Comparison of ENCODE assay signal across 9 cellular contexts in genomic region chr19:34336781-34337271, GRCh38. TPM values are rescaled to one million over a fixed set of nuclear protein-coding genes. Genes with fewer than 3 reads are reported as not detected.
DNase-seq lines count a peak whose midpoint lies in the region; ATAC-seq and TF ChIP-seq lines count a peak whose summit lies in the region.
"Had no signal": no experiment of that assay in that cellular context is flagged by ENCODE, and none has a peak within 500 bp of the region (broad histone marks: within the 10 kb centered on the region; RNA-seq: fewer than 3 reads in every experiment).

No MANE protein-coding gene starts in this region.

- peaks cover 0 to 3% of the 10 kb centered on the region in 2 donors for H3K4me1 Mint-ChIP-seq in immature natural killer cell

- H3K4me3 Mint-ChIP-seq in immature natural killer cell, result no peak overlapping the region

- peak overlapping the region in 1 of 5 donors; percentile 36 for H3K27ac ChIP-seq in stomach
- H3K27ac ChIP-seq: epithelial cell of prostate had no signal

- H3K36me3 ChIP-seq in stomach, result peaks cover 31 to 88% (median 79%) of the 10 kb centered on the region in 4 donors

- H3K9me3 Mint-ChIP-seq in immature natural killer cell, result no peaks in the 10 kb centered on the region

- H3K4me3 ChIP-seq in stomach, result no peak overlapping the region

- H3K4me1 ChIP-seq in stomach, result no peaks in the 10 kb centered on the region

- ATAC-seq in HG02981 (IDR thresholded peaks at IDR 0.05; ENCODE audit: unreplicated experiment), result no peak
- ATAC-seq in HG03196 (IDR thresholded peaks at IDR 0.05; ENCODE audit: unreplicated experiment), result no peak

- WGBS in stomach, 5 donors, result 0 to 6% (median 0%) methylated on average over 1 of the region's 1 CpG

- no peaks in the 10 kb centered on the region for H3K27me3 Mint-ChIP-seq in immature natural killer cell (ENCODE audit: low read depth in 3 of 3)

- H3K36me3 Mint-ChIP-seq in immature natural killer cell, result peaks cover 15 to 43% (median 34%) of the 10 kb centered on the region in 3 donors

- TF ChIP-seq CTCF in stomach (IDR thresholded peaks at IDR 0.05), result peak in 5 of 7 experiments; percentile 40 to 56 (median 51)

- TF ChIP-seq EP300 in stomach (IDR thresholded peaks at IDR 0.05), result no peak

- intact Hi-C loops in stomach (cut with DNase I; ENCODE audit: low total_unique reads), result no loop called here

- no peaks in the 10 kb centered on the region for H3K9me3 ChIP-seq in stomach

- peak overlapping the region in 3 of 6 donors; percentile 2 to 33 (median 22) for H3K27ac Mint-ChIP-seq in immature natural killer cell

- TF ChIP-seq POLR2A in stomach (IDR thresholded peaks at IDR 0.05), result no peak

- H3K27me3 ChIP-seq in stomach, result no peaks in the 10 kb centered on the region

- DNase-seq in activated gamma-delta T cell treated with Interleukin-2 at 50 U/mL for 16 hours (peak; percentile 54), activated gamma-delta T cell (lab: John Stamatoyannopoulos, UW) (no peak), NCI-H1694 treated with DMSO at 0.1 percent for 48 hours (lab: John Stamatoyannopoulos, UW) (peak; percentile 29), immature natural killer cell (peak; percentile 40 to 55 (median 45)), stomach (no peak)
- DNase-seq in activated naive CD4-positive, alpha-beta T cell treated with Interleukin-2 at 50 U/mL for 16 hours, result peak; percentile 41

RNA-seq across cellular contexts. Expression of gene GPI, which starts 28.2 kb away (rescaled TPM):
- polyA plus RNA-seq in immature natural killer cell (100 to 1,000 TPM; 112 to 161 (median 143) TPM), stomach (10 to 100 TPM; 66.1 to 80.9 (median 67.8) TPM)
- 100 to 1,000 TPM in 4 of 5 donors, 10 to 100 TPM in 1; 93.2 to 306 (median 110) TPM for total RNA-seq in stomach

Comparison
In these comparisons a context has a peak if more than half of its experiments do, and no peak if none do; other contexts are left out.
1. DNase-seq: peak in activated gamma-delta T cell treated with Interleukin-2 at 50 U/mL for 16 hours (single experiment), NCI-H1694 treated with DMSO at 0.1 percent for 48 hours (single experiment), activated naive CD4-positive, alpha-beta T cell treated with Interleukin-2 at 50 U/mL for 16 hours (single experiment) and immature natural killer cell (3 of 3); none in activated gamma-delta T cell (single experiment) and stomach (single experiment).